Comparison of ENCODE assay signal across 9 cellular contexts in genomic region chr16:19884611-19885455, GRCh38. TPM values are rescaled to one million over a fixed set of nuclear protein-coding genes. Genes with fewer than 3 reads are reported as not detected.
DNase-seq lines count a peak whose midpoint lies in the region; ATAC-seq, FAIRE-seq and TF ChIP-seq lines count a peak whose summit lies in the region.
"Had no signal": no experiment of that assay in that cellular context is flagged by ENCODE, and none has a peak within 500 bp of the region (broad histone marks: within the 10 kb centered on the region; RNA-seq: fewer than 3 reads in every experiment).

A gene with protein sequence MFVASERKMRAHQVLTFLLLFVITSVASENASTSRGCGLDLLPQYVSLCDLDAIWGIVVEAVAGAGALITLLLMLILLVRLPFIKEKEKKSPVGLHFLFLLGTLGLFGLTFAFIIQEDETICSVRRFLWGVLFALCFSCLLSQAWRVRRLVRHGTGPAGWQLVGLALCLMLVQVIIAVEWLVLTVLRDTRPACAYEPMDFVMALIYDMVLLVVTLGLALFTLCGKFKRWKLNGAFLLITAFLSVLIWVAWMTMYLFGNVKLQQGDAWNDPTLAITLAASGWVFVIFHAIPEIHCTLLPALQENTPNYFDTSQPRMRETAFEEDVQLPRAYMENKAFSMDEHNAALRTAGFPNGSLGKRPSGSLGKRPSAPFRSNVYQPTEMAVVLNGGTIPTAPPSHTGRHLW (minus strand): TSS chr16:19884848. CDS start chr16:19872845, 12,003 bp downstream.

- peak within 1 kb of the TSS; percentile 97 for H2AFZ ChIP-seq in endothelial cell of umbilical vein (ENCODE audit: low read depth, low read length)

- ATAC-seq in HG02973 (IDR thresholded peaks at IDR 0.05; ENCODE audit: unreplicated experiment): no peak

- no peaks in the 10 kb centered on the region for H3K36me3 ChIP-seq in ES-I3 (ENCODE audit: insufficient read depth, low read length)
- H3K36me3 ChIP-seq in endothelial cell of umbilical vein (ENCODE audit: control insufficient read depth in 2 of 2, extremely low read depth in 1 of 2, insufficient read depth in 2 of 2, low read length in 2 of 2): no peaks in the 10 kb centered on the region

- CTCF ChIA-PET in endothelial cell of umbilical vein (lab: Charles Lee): interaction anchor here (0.6 to 8.5 kb wide), 21 partner anchors 14 to 301 kb away, joined by 3 to 251 read pairs (median 3); partner anchors contain the start of genes IQCK and KNOP1

- no peak for FAIRE-seq in endothelial cell of umbilical vein (lab: Jason Lieb, UNC)

- peaks cover 9% of the 10 kb centered on the region; the same call in 1 of the 2 replicates for H3K4me1 ChIP-seq in ES-I3 (ENCODE audit: insufficient read depth, low read length)
- peaks cover 21% of the 10 kb centered on the region for H3K4me1 ChIP-seq in endothelial cell of umbilical vein (ENCODE audit: control insufficient read depth, extremely low read depth, insufficient read depth, low read length)

- H3K4me2 ChIP-seq in endothelial cell of umbilical vein (ENCODE audit: insufficient read depth, low read length): peak within 1 kb of the TSS; percentile 87

- no TSS peak for BruUV-seq in endothelial cell of umbilical vein (replicated peaks; lab: Mats Ljungman, UMichigan)

- dilution Hi-C loops in endothelial cell of umbilical vein (cut with MboI; ENCODE audit: extremely low pct_ligation_motif_present, low sequenced_read_pairs): no loop called here

- intact Hi-C loops in endothelial cell of umbilical vein (cut with micrococcal nuclease): loop anchor here (5.0 kb wide), 1 partner anchor 363 kb away; the partner anchor contains the start of genes CCP110 and GDE1

- TF ChIP-seq POLR2A in endothelial cell of umbilical vein (IDR thresholded peaks at IDR 0.05; ENCODE audit: low read depth, low read length): no peak

- POLR2A ChIA-PET in endothelial cell of umbilical vein (lab: Charles Lee): no interaction called here

- H3K79me2 ChIP-seq in endothelial cell of umbilical vein (ENCODE audit: control insufficient read depth, insufficient read depth, low read length): no peaks in the 10 kb centered on the region

- TF ChIP-seq CTCF in endothelial cell of umbilical vein (IDR thresholded peaks at IDR 0.05; ENCODE audit: extremely low read depth in 1 of 2, insufficient read depth in 1 of 2, low read depth in 1 of 2, low read length in 2 of 2): peak in 1 of 2 donors; percentile 27

- H3K9ac ChIP-seq in ES-I3 (ENCODE audit: low read depth, low read length) (peak within 1 kb of the TSS; percentile 85), endothelial cell of umbilical vein (replicated peaks; ENCODE audit: extremely low read depth, insufficient read depth, low read length) (no peak within 1 kb of the TSS)

- peak within 1 kb of the TSS; percentile 44 to 83 (median 53) for H3K4me3 ChIP-seq in endothelial cell of umbilical vein (replicated peaks in 1 of 3; ENCODE audit: insufficient read depth in 1 of 3, low read depth in 1 of 3, low read length in 3 of 3)

- no peaks in the 10 kb centered on the region for H3K9me3 ChIP-seq in ES-I3 (ENCODE audit: control insufficient read depth, insufficient read depth, low read length)
- no peaks in the 10 kb centered on the region for H3K9me3 ChIP-seq in endothelial cell of umbilical vein (replicated peaks; ENCODE audit: control insufficient read depth, insufficient read depth, low read length)

- no peaks in the 10 kb centered on the region for H3K9me1 ChIP-seq in endothelial cell of umbilical vein (replicated peaks; ENCODE audit: control insufficient read depth, extremely low read depth, insufficient read depth, low read length)

- peaks cover 1 to 12% of the 10 kb centered on the region in 2 experiments for H3K27me3 ChIP-seq in endothelial cell of umbilical vein (ENCODE audit: control insufficient read depth in 2 of 2, insufficient read depth in 2 of 2, low read length in 2 of 2)

- H3K27ac ChIP-seq in endothelial cell of umbilical vein (ENCODE audit: insufficient read depth, low read depth, low read length): no peak within 1 kb of the TSS

- DNase-seq in NCI-H2029 (lab: John Stamatoyannopoulos, UW): peak; percentile 19
- DNase-seq in activated CD8-positive, alpha-beta memory T cell treated with anti-CD3 and anti-CD28 coated beads, Interleukin-2, amount 50 U/mL, for 4 hours: peak; percentile 46
- DNase-seq in endothelial cell of umbilical vein (ENCODE audit: low read depth, low spot score): peak; percentile 53
- DNase-seq in midbrain (lab: John Stamatoyannopoulos, UW): peak; percentile 77
- peak; percentile 30 to 82 (median 56) for DNase-seq in stimulated activated naive CD4-positive, alpha-beta T cell (lab: John Stamatoyannopoulos, UW)
- DNase-seq in SHP77 treated with DMSO at 0.1 percent for 48 hours (lab: John Stamatoyannopoulos, UW): no peak

- no peaks in the 10 kb centered on the region for H4K20me1 ChIP-seq in endothelial cell of umbilical vein (replicated peaks; ENCODE audit: control insufficient read depth, extremely low read depth, insufficient read depth, low read length)

TF ChIP-seq in endothelial cell of umbilical vein, 7 proteins besides CTCF, POLR2A, EP300 and RAD21:
- TF ChIP-seq POLR2AphosphoS5 (IDR thresholded peaks at IDR 0.05; ENCODE audit: insufficient read depth, low read depth, low read length) (peak; percentile 38), MAX (IDR thresholded peaks at IDR 0.05; ENCODE audit: insufficient read depth, insufficient read length) (no peak)

RNA-seq across cellular contexts. Expression of the gene that starts here (rescaled TPM):
- total RNA-seq in endothelial cell of umbilical vein: 24.3 and 42.3 TPM in 2 replicates
- polyA plus RNA-seq in endothelial cell of umbilical vein: 42.3 and 51.9 TPM in 2 replicates
- 21.9 and 23.3 TPM in 2 replicates for polyA plus RNA-seq in endothelial cell of umbilical vein (2011; cell fraction: cytosol; rRNA removed)
- 19.3 and 20.5 TPM in 2 replicates for polyA plus RNA-seq in endothelial cell of umbilical vein (2011; cell fraction: nucleus; rRNA removed)
- 14.4 and 16.3 TPM in 2 replicates for polyA plus RNA-seq in endothelial cell of umbilical vein (2012)
- polyA minus RNA-seq in endothelial cell of umbilical vein: 32.0 and 37.2 TPM in 2 replicates
- polyA minus RNA-seq in endothelial cell of umbilical vein (2011; cell fraction: cytosol; rRNA and poly(A)+ RNA removed): 0.31 TPM
- 16.2 and 16.7 TPM in 2 replicates for polyA minus RNA-seq in endothelial cell of umbilical vein (2011; cell fraction: nucleus; rRNA and poly(A)+ RNA removed)
- total RNA-seq: activated CD8-positive, alpha-beta memory T cell treated with anti-CD3 and anti-CD28 coated beads for 36 hours had no signal
